1 cellular context compared by ENCODE assay signal in the genomic region with DNA sequence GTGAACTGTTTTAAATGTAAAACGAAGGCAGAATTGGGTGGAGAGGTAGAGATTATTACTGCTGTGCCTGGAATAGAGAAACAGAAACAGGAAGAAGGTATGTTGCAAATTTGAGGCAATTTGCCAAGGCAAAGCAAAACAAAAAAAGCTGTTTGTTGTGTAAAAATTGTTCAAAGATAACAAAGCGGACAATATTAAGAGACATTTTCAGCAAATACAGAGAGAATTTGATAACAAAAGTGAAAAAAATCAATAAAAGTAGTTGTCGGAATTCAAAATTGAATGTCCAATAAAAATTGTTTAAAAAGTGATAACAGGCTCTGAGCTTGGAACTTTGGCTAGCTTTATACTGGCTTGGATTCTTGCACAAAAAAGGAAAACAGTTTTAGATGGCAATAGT.
TF ChIP-seq lines count a peak whose summit lies in the region.

No MANE protein-coding gene starts in this region.

TF ChIP-seq in GM23338, 12 proteins besides CTCF, POLR2A, EP300 and RAD21 (continued from another document):
- TF ChIP-seq EZH2phosphoT487 (IDR thresholded peaks at IDR 0.05; ENCODE audit: unreplicated experiment): no peak
TF ChIP-seq in GM23338: peak in this region for 0.
